ENCODE assay signal across 9 cellular contexts in genomic region chr12:795305-795704, GRCh38. TPM values are rescaled to one million over a fixed set of nuclear protein-coding genes. Genes with fewer than 3 reads are reported as not detected.
DNase-seq lines count a peak whose midpoint lies in the region; ATAC-seq and TF ChIP-seq lines count a peak whose summit lies in the region.
"Had no signal": no experiment of that assay in that cellular context is flagged by ENCODE, and none has a peak within 500 bp of the region (broad histone marks: within the 10 kb centered on the region; RNA-seq: fewer than 3 reads in every experiment).

No MANE protein-coding gene starts in this region.

- H3K9me3 ChIP-seq in CD8-positive, alpha-beta T cell (ENCODE audit: low read length): no peaks in the 10 kb centered on the region
- H3K9me3 ChIP-seq in SK-N-SH: no peaks in the 10 kb centered on the region
- no peaks in the 10 kb centered on the region for H3K9me3 ChIP-seq in left ventricle myocardium inferior (replicated peaks)

- peaks cover 34% of the 10 kb centered on the region for H3K4me1 ChIP-seq in CD8-positive, alpha-beta T cell (ENCODE audit: insufficient read depth, low read length)
- H3K4me1 ChIP-seq in SK-N-SH (ENCODE audit: control insufficient read depth in 1 of 2, insufficient read depth in 2 of 2, low read depth in 1 of 2, low read length in 1 of 2) (peaks cover 3 to 29% of the 10 kb centered on the region in 2 experiments; a peak in 3 of 4 replicates), left ventricle myocardium inferior (peaks cover 84% of the 10 kb centered on the region)

- H3K9me3 Mint-ChIP-seq in CD8-positive, alpha-beta T cell: no peaks in the 10 kb centered on the region
- H3K9me3 Mint-ChIP-seq in activated T-cell treated with anti-CD3 and anti-CD28 coated beads, Interleukin-2, amount 50 U/mL, for 72 hours: no peaks in the 10 kb centered on the region

- no peaks in the 10 kb centered on the region for H3K27me3 Mint-ChIP-seq in CD8-positive, alpha-beta T cell (ENCODE audit: low read depth)
- no peaks in the 10 kb centered on the region for H3K27me3 Mint-ChIP-seq in activated T-cell treated with anti-CD3 and anti-CD28 coated beads, Interleukin-2, amount 50 U/mL, for 72 hours (ENCODE audit: low read depth)

- peaks cover 15% of the 10 kb centered on the region for H3F3A ChIP-seq in SK-N-SH (replicated peaks; ENCODE audit: insufficient read depth)

- CTCF ChIA-PET in CD8-positive, alpha-beta T cell (lab: Charles Lee): interaction anchor here (1.3 kb wide), 1 partner anchor 21 kb away, joined by 4 read pairs; no protein-coding TSS in a partner anchor
- CTCF ChIA-PET in SK-N-SH (lab: Yijun Ruan, JAX): interaction anchor here (0.6 to 1.9 kb wide), 7 partner anchors 10 to 353 kb away, joined by 3 to 9 read pairs (median 4); no protein-coding TSS in a partner anchor

- peaks cover 98% of the 10 kb centered on the region for H3K79me2 ChIP-seq in SK-N-SH (ENCODE audit: insufficient read depth)

- no peak for TF ChIP-seq EP300 in SK-N-SH (IDR thresholded peaks at IDR 0.05; ENCODE audit: borderline replicate concordance in 1 of 2, low read depth in 1 of 2, low read length in 1 of 2)

- H3K9ac ChIP-seq in SK-N-SH: no peak overlapping the region

- H2AFZ ChIP-seq in SK-N-SH (ENCODE audit: low read depth): no peak overlapping the region

- H3K27me3 ChIP-seq in CD8-positive, alpha-beta T cell (ENCODE audit: insufficient read depth, low read length): no peaks in the 10 kb centered on the region
- no peaks in the 10 kb centered on the region for H3K27me3 ChIP-seq in SK-N-SH (ENCODE audit: insufficient read depth)
- no peaks in the 10 kb centered on the region for H3K27me3 ChIP-seq in left ventricle myocardium inferior (ENCODE audit: low read depth)

- H3K9me2 ChIP-seq in SK-N-SH: no peaks in the 10 kb centered on the region

- intact Hi-C loops in CD8-positive, alpha-beta T cell (cut with DNase I, micrococcal nuclease): no loop called here
- intact Hi-C loops in left ventricle myocardium inferior (cut with micrococcal nuclease): no loop called here

- no peak overlapping the region for H3K4me3 ChIP-seq in CD8-positive, alpha-beta T cell (ENCODE audit: low read depth, low read length)
- H3K4me3 ChIP-seq in SK-N-SH (ENCODE audit: low read depth in 2 of 2, low read length in 1 of 2) (no peak overlapping the region), left ventricle myocardium inferior (no peak overlapping the region)

- peak; percentile 76 for ATAC-seq in CD8-positive, alpha-beta T cell
- peak; percentile 91 to 95 for ATAC-seq in activated T-cell treated with anti-CD3 and anti-CD28 coated beads, Interleukin-2, amount 50 U/mL, for 72 hours (replicated peaks in 1 of 2)
- no peak for ATAC-seq in GM18519 (IDR thresholded peaks at IDR 0.05; ENCODE audit: low FRiP score, unreplicated experiment)
- ATAC-seq: PC-3 had no signal

- 41% methylated on average over 4 of the region's 4 CpGs for WGBS in SK-N-SH (ENCODE audit: low lambda C conversion rate)

- POLR2A ChIA-PET in CD8-positive, alpha-beta T cell (lab: Charles Lee): interaction anchor here (0.6 to 1.0 kb wide), 2 partner anchors 12 to 44 kb away, joined by 3 to 5 read pairs; no protein-coding TSS in a partner anchor
- POLR2A ChIA-PET in SK-N-SH (lab: Yijun Ruan, JAX): no interaction called here

- no peak for TF ChIP-seq CTCF in CD8-positive, alpha-beta T cell (IDR thresholded peaks at IDR 0.05)
- TF ChIP-seq CTCF in SK-N-SH (IDR thresholded peaks at IDR 0.05) (no peak), left ventricle myocardium inferior (IDR thresholded peaks at IDR 0.05; ENCODE audit: borderline replicate concordance) (no peak)

- H3K4me3 Mint-ChIP-seq in CD8-positive, alpha-beta T cell: peak overlapping the region; percentile 13
- peak overlapping the region; percentile 43 to 72 for H3K4me3 Mint-ChIP-seq in activated T-cell treated with anti-CD3 and anti-CD28 coated beads, Interleukin-2, amount 50 U/mL, for 72 hours

- peaks cover 8% of the 10 kb centered on the region for H3K36me3 Mint-ChIP-seq in CD8-positive, alpha-beta T cell
- peaks cover 1 to 3% of the 10 kb centered on the region in 2 donors for H3K36me3 Mint-ChIP-seq in activated T-cell treated with anti-CD3 and anti-CD28 coated beads, Interleukin-2, amount 50 U/mL, for 72 hours (ENCODE audit: insufficient read depth in 2 of 2)

- no peak overlapping the region for H3K27ac ChIP-seq in CD8-positive, alpha-beta T cell (ENCODE audit: low read depth, low read length)
- H3K27ac ChIP-seq in SK-N-SH (ENCODE audit: low read depth in 2 of 2, low read length in 1 of 2): peak overlapping the region in 1 of 2 experiments; percentile 44; a peak in 2 of 4 replicates
- no peak overlapping the region for H3K27ac ChIP-seq in left ventricle myocardium inferior (replicated peaks)

- peaks cover 90% of the 10 kb centered on the region for H4K20me1 ChIP-seq in SK-N-SH (ENCODE audit: insufficient read depth)

- DNase-seq in CD8-positive, alpha-beta T cell: peak in 2 of 7 experiments; percentile 27 to 31
- DNase-seq in SK-N-SH: no peak
- peak; percentile 73 to 84 for DNase-seq in activated T-cell treated with anti-CD3 and anti-CD28 coated beads, Interleukin-2, amount 50 U/mL, for 72 hours
- DNase-seq in stimulated activated CD4-positive, alpha-beta T cell treated with anti-CD3 and anti-CD28 coated beads, Interleukin-12 subunit alpha, Interleukin-12 subunit beta, amount 100 ng/mL, for 24 hours (ENCODE audit: low read depth in 2 of 2): peak; percentile 56
- DNase-seq in ecto neural progenitor cell (ENCODE audit: low spot score): no peak
- DNase-seq in NCI-H1436 (lab: John Stamatoyannopoulos, UW): no peak
- no peak for DNase-seq in left ventricle myocardium inferior
- DNase-seq: PC-3 had no signal

- TF ChIP-seq RAD21 in SK-N-SH (IDR thresholded peaks at IDR 0.05; ENCODE audit: low read length): no peak

- peak overlapping the region; percentile 29; the same call in 1 of the 2 replicates for H3K4me2 ChIP-seq in SK-N-SH

- H3K27ac Mint-ChIP-seq in CD8-positive, alpha-beta T cell: peak overlapping the region; percentile 50
- H3K27ac Mint-ChIP-seq in activated T-cell treated with anti-CD3 and anti-CD28 coated beads, Interleukin-2, amount 50 U/mL, for 72 hours: peak overlapping the region; percentile 98

- no peaks in the 10 kb centered on the region for H3K36me3 ChIP-seq in CD8-positive, alpha-beta T cell (ENCODE audit: insufficient read depth, low read length)
- no peaks in the 10 kb centered on the region for H3K36me3 ChIP-seq in SK-N-SH (replicated peaks in 1 of 2; ENCODE audit: control insufficient read depth in 1 of 2, insufficient read depth in 2 of 2, low read length in 1 of 2)
- no peaks in the 10 kb centered on the region for H3K36me3 ChIP-seq in left ventricle myocardium inferior

- H3K4me1 Mint-ChIP-seq in CD8-positive, alpha-beta T cell (ENCODE audit: low read depth): peaks cover 81% of the 10 kb centered on the region
- H3K4me1 Mint-ChIP-seq in activated T-cell treated with anti-CD3 and anti-CD28 coated beads, Interleukin-2, amount 50 U/mL, for 72 hours (ENCODE audit: low read depth): peaks cover 80% of the 10 kb centered on the region

TF ChIP-seq in SK-N-SH, 30 proteins besides CTCF, POLR2A, EP300 and RAD21 (continues in another document):
- TF ChIP-seq MEF2A (IDR thresholded peaks at IDR 0.05; ENCODE audit: borderline replicate concordance, low read depth) (no peak), RFX5 (IDR thresholded peaks at IDR 0.05; ENCODE audit: low read length) (no peak), GABPA (IDR thresholded peaks at IDR 0.05; ENCODE audit: low read depth) (no peak), JUND (IDR thresholded peaks at IDR 0.05) (no peak), CHD2 (IDR thresholded peaks at IDR 0.05; ENCODE audit: low read length, partially characterized antibody) (no peak), PBX3 (IDR thresholded peaks at IDR 0.05) (no peak), ZBTB33 (IDR thresholded peaks at IDR 0.05; ENCODE audit: borderline replicate concordance, low read depth) (no peak), MAX (IDR thresholded peaks at IDR 0.05; ENCODE audit: low read depth) (no peak)

RNA-seq across cellular contexts. Expression of gene WNK1, which starts 42.9 kb away (rescaled TPM):
- 100 to 1,000 TPM; 142 to 157 TPM for total RNA-seq in CD8-positive, alpha-beta T cell
- 28.8 and 30.5 TPM in 2 replicates for polyA plus RNA-seq in SK-N-SH (2012; rRNA removed)
- polyA plus RNA-seq in SK-N-SH (2012; cell fraction: cytosol; rRNA removed): 17.4 and 26.0 TPM in 2 replicates
- polyA plus RNA-seq in SK-N-SH (2012; cell fraction: nucleus; rRNA removed): 43.2 and 69.2 TPM in 2 replicates
- total RNA-seq in activated T-cell treated with anti-CD3 and anti-CD28 coated beads, Interleukin-2, amount 50 U/mL, for 72 hours: 100 to 1,000 TPM; 177 to 213 TPM
- total RNA-seq in left ventricle myocardium inferior: 289 TPM

Comparison
In these comparisons a context has a peak if more than half of its experiments do, and no peak if none do; other contexts are left out.
1. DNase-seq: peak in activated T-cell treated with anti-CD3 and anti-CD28 coated beads, Interleukin-2, amount 50 U/mL, for 72 hours (2 of 2) and stimulated activated CD4-positive, alpha-beta T cell treated with anti-CD3 and anti-CD28 coated beads, Interleukin-12 subunit alpha, Interleukin-12 subunit beta, amount 100 ng/mL, for 24 hours (2 of 2); none in SK-N-SH (single experiment), ecto neural progenitor cell (single experiment), NCI-H1436 (single experiment) and left ventricle myocardium inferior (single experiment).